ENCODE assay signal across 18 cellular contexts in the genomic region with DNA sequence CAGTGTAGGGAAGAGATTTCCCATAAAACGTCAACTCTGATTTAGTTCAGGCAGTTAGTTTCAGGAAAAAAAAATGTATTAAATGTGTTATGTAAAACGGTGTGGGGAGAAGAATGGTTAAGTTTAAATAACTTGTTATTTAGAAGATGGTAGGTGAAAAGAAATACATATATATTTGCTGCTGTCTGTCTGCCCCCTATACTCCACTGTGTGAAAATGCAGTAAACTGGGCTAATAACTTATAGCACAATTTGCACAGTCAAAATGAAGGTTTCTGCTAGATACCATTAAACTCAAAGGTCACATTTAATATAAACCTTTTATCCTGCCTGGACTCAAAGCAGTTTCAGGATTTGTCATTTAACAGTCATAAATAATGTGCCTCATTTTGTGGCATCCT.
DNase-seq lines count a peak whose midpoint lies in the region; ATAC-seq, FAIRE-seq and TF ChIP-seq lines count a peak whose summit lies in the region.
"Had no signal": no experiment of that assay in that cellular context is flagged by ENCODE, and none has a peak within 500 bp of the region (broad histone marks: within the 10 kb centered on the region; RNA-seq: fewer than 3 reads in every experiment).

No MANE protein-coding gene starts in this region.

- H2BK15ac ChIP-seq in H9 (ENCODE audit: low read depth, low read length) = no peak overlapping the region

- H3K23ac ChIP-seq in H9 (ENCODE audit: insufficient read length, low read depth, low read length) = no peak overlapping the region

- no peaks in the 10 kb centered on the region; the same call in 1 of the 2 replicates for H3K4me1 ChIP-seq in H9 (ENCODE audit: insufficient read depth, low read length)
- H3K4me1 ChIP-seq in OCI-LY3 (ENCODE audit: low read length) = peaks cover 4% of the 10 kb centered on the region
- H3K4me1 ChIP-seq in small intestine (ENCODE audit: control insufficient read depth in 2 of 2, insufficient read depth in 1 of 2, low read depth in 1 of 2, low read length in 1 of 2) = no peaks in the 10 kb centered on the region

- H4K20me1 ChIP-seq in H9 (ENCODE audit: control insufficient read depth, insufficient read depth, insufficient read length) = no peaks in the 10 kb centered on the region
- no peaks in the 10 kb centered on the region for H4K20me1 ChIP-seq in OCI-LY3 (ENCODE audit: insufficient read depth, low read length)

- 100% methylated on average over 1 of the region's 2 CpGs for WGBS in H9 (ENCODE audit: extremely low coverage, insufficient read length, low lambda C conversion rate)
- WGBS in small intestine, 3 donors = 61 to 74% (median 71%) methylated on average over 2 of the region's 2 CpGs

- H3K36me3 Mint-ChIP-seq in H9 (ENCODE audit: insufficient read depth in 1 of 3, low read depth in 3 of 3) = no peaks in the 10 kb centered on the region

- no peak overlapping the region for H2BK20ac ChIP-seq in H9 (ENCODE audit: low read depth, low read length, poor library complexity, severe bottlenecking)

- H3K4ac ChIP-seq in H9 (ENCODE audit: low read depth, low read length) = no peak overlapping the region

- no peaks in the 10 kb centered on the region for H3K23me2 ChIP-seq in H9 (ENCODE audit: insufficient read length, low read depth, low read length, poor library complexity, severe bottlenecking)

- peak; percentile 46 for TF ChIP-seq CTCF in GM10266 (IDR thresholded peaks at IDR 0.05; ENCODE audit: control insufficient read depth, insufficient read depth, low read depth, missing control alignments)
- TF ChIP-seq CTCF in H9 (conservative IDR thresholded peaks at IDR 0.05) = peak; percentile 42; the same call in 1 of the 3 replicates
- peak; percentile 55 for TF ChIP-seq CTCF in OCI-LY3 (IDR thresholded peaks at IDR 0.05; ENCODE audit: low read depth, low read length)
- no peak for TF ChIP-seq CTCF in epithelial cell of esophagus (IDR thresholded peaks at IDR 0.05; ENCODE audit: insufficient read depth, low read depth, low read length, missing control alignments)
- TF ChIP-seq CTCF in omental fat pad (IDR thresholded peaks at IDR 0.05) = no peak

- H3K79me1 ChIP-seq in H9 (ENCODE audit: insufficient read depth, low read depth, low read length, poor library complexity, severe bottlenecking) = no peaks in the 10 kb centered on the region

- H3K4me3 Mint-ChIP-seq in H9 = no peak overlapping the region
- H3K4me3 Mint-ChIP-seq: activated CD4-positive, alpha-beta T cell treated with anti-CD3 and anti-CD28 coated beads for 36 hours; activated T-cell treated with anti-CD3 and anti-CD28 coated beads, Interleukin-2, amount 50 U/mL, for 4 hours had no signal

- H4K91ac ChIP-seq in H9 (ENCODE audit: insufficient read length, low read depth, low read length) = no peak overlapping the region

- no peak overlapping the region for H4K5ac ChIP-seq in H9 (ENCODE audit: insufficient read length, low read depth, low read length)

- no peak overlapping the region for H4K8ac ChIP-seq in H9 (replicated peaks; ENCODE audit: insufficient read length, low read depth, low read length)

- no peak overlapping the region for H3K4me3 ChIP-seq in OCI-LY3 (ENCODE audit: low read length)
- H3K4me3 ChIP-seq in epithelial cell of esophagus (ENCODE audit: low read length) = no peak overlapping the region
- H3K4me3 ChIP-seq in small intestine (ENCODE audit: low read depth in 1 of 2, low read length in 2 of 2) = no peak overlapping the region
- H3K4me3 ChIP-seq: left ventricle myocardium inferior, upper lobe of left lung had no signal

- H3K56ac ChIP-seq in H9 (ENCODE audit: insufficient read length, low read depth, low read length) = no peak overlapping the region

- no peak overlapping the region for H3K27ac Mint-ChIP-seq in H9
- H3K27ac Mint-ChIP-seq: activated CD4-positive, alpha-beta T cell treated with anti-CD3 and anti-CD28 coated beads for 36 hours had no signal

- no peak overlapping the region for H2BK120ac ChIP-seq in H9 (ENCODE audit: low read depth, low read length, poor library complexity, severe bottlenecking)

- intact Hi-C loops in sciatic nerve (cut with DNase I) = no loop called here

- no peak overlapping the region for H2BK5ac ChIP-seq in H9 (ENCODE audit: insufficient read length, low read length)

- H3K9me3 ChIP-seq in H9 (ENCODE audit: control insufficient read depth, low read depth, low read length) (no peaks in the 10 kb centered on the region), OCI-LY3 (ENCODE audit: insufficient read depth, low read length) (no peaks in the 10 kb centered on the region), small intestine (ENCODE audit: control insufficient read depth, low read depth) (peaks cover 1% of the 10 kb centered on the region)
- H3K9me3 ChIP-seq: esophagus muscularis mucosa, left ventricle myocardium inferior, upper lobe of left lung had no signal

- H3K79me2 ChIP-seq in H9 (ENCODE audit: insufficient read depth, low read length) (no peaks in the 10 kb centered on the region), OCI-LY3 (ENCODE audit: low read length) (no peaks in the 10 kb centered on the region)

- no peak overlapping the region for H2AFZ ChIP-seq in H9 (ENCODE audit: low read length)
- H2AFZ ChIP-seq in OCI-LY3 (ENCODE audit: low read depth, low read length) = no peak overlapping the region

- FAIRE-seq in small intestine (lab: Jason Lieb, UNC) = no peak
- FAIRE-seq: RCC 7860 had no signal

- H2BK12ac ChIP-seq in H9 (ENCODE audit: insufficient read length, low read depth, low read length) = no peak overlapping the region

- H2AK5ac ChIP-seq in H9 (ENCODE audit: insufficient read length, low read length) = no peak overlapping the region

- H3K27ac ChIP-seq in H9 (ENCODE audit: insufficient read length, low read depth, low read length) = no peak overlapping the region
- no peak overlapping the region for H3K27ac ChIP-seq in OCI-LY3 (ENCODE audit: low read length)
- H3K27ac ChIP-seq in small intestine (ENCODE audit: low read depth in 1 of 2, low read length in 1 of 2) = no peak overlapping the region
- H3K27ac ChIP-seq: left ventricle myocardium inferior, upper lobe of left lung had no signal

- H3K36me3 ChIP-seq in OCI-LY3 (replicated peaks; ENCODE audit: low read depth, low read length) (no peaks in the 10 kb centered on the region), small intestine (ENCODE audit: control insufficient read depth in 2 of 2, insufficient read depth in 2 of 2, low read length in 2 of 2) (no peaks in the 10 kb centered on the region)
- H3K36me3 ChIP-seq: esophagus muscularis mucosa, left ventricle myocardium inferior, upper lobe of left lung had no signal

- H3K14ac ChIP-seq in H9 (ENCODE audit: insufficient read depth, low read length) = no peak overlapping the region

- H3K27me3 ChIP-seq in H9 (ENCODE audit: insufficient read depth, low read length) = no peaks in the 10 kb centered on the region
- no peaks in the 10 kb centered on the region for H3K27me3 ChIP-seq in OCI-LY3 (ENCODE audit: low read depth, low read length)
- H3K27me3 ChIP-seq in small intestine (ENCODE audit: control insufficient read depth in 2 of 2, insufficient read depth in 2 of 2, low read length in 2 of 2) = no peaks in the 10 kb centered on the region
- H3K27me3 ChIP-seq: esophagus muscularis mucosa, upper lobe of left lung had no signal

- no peak for ATAC-seq in omental fat pad (ENCODE audit: low FRiP score)
- no peak for ATAC-seq in sciatic nerve
- no peak for ATAC-seq in HG02870 (IDR thresholded peaks at IDR 0.05; ENCODE audit: unreplicated experiment)
- ATAC-seq: activated CD4-positive, alpha-beta T cell treated with anti-CD3 and anti-CD28 coated beads for 36 hours; activated T-cell treated with anti-CD3 and anti-CD28 coated beads, Interleukin-2, amount 50 U/mL, for 4 hours had no signal

- H3K9me3 Mint-ChIP-seq in H9 = no peaks in the 10 kb centered on the region

- H3T11ph ChIP-seq in H9 (ENCODE audit: low read length) = no peak overlapping the region

- H3K4me1 Mint-ChIP-seq in H9 = peaks cover 15 to 22% of the 10 kb centered on the region in 2 experiments
- H3K4me1 Mint-ChIP-seq: activated CD4-positive, alpha-beta T cell treated with anti-CD3 and anti-CD28 coated beads for 36 hours had no signal

- DNase-seq in GM10266 (ENCODE audit: extremely low spot score) (no peak), H9 (no peak), epithelial cell of esophagus (ENCODE audit: low read depth) (peak; percentile 3), omental fat pad (ENCODE audit: low spot score) (no peak), sciatic nerve (ENCODE audit: low spot score) (no peak), small intestine (no peak)
- DNase-seq: activated CD4-positive, alpha-beta T cell treated with anti-CD3 and anti-CD28 coated beads for 36 hours; activated T-cell treated with anti-CD3 and anti-CD28 coated beads, Interleukin-2, amount 50 U/mL, for 4 hours; H7; left ventricle myocardium inferior; MV-4-11; NCI-H226; T-helper 2 cell; upper lobe of left lung had no signal

- H3K9ac ChIP-seq in H9 (ENCODE audit: extremely low read depth, insufficient read length, low read length) (no peak overlapping the region), OCI-LY3 (ENCODE audit: low read length) (no peak overlapping the region)

- H3K27me3 Mint-ChIP-seq in H9 (ENCODE audit: low read depth) = no peaks in the 10 kb centered on the region
- H3K27me3 Mint-ChIP-seq: activated CD4-positive, alpha-beta T cell treated with anti-CD3 and anti-CD28 coated beads for 36 hours had no signal

- H3K4me2 ChIP-seq in H9 (ENCODE audit: insufficient read depth, insufficient read length, low read length) (no peak overlapping the region), OCI-LY3 (ENCODE audit: low read length) (no peak overlapping the region)

- H3K18ac ChIP-seq in H9 (ENCODE audit: insufficient read length, low read depth, low read length) = no peak overlapping the region

Comparison
In these comparisons a context has a peak if more than half of its experiments do, and no peak if none do; other contexts are left out.
1. CTCF ChIP-seq: peak in GM10266 (single experiment), H9 (single experiment) and OCI-LY3 (single experiment); none in epithelial cell of esophagus (single experiment) and omental fat pad (0 of 3).